ENCODE assay signal across 11 cellular contexts in genomic region chr5:111993242-111993641, GRCh38.
"Had no signal": no experiment of that assay in that cellular context is flagged by ENCODE, and none has a peak within 500 bp of the region (broad histone marks: within the 10 kb centered on the region; RNA-seq: fewer than 3 reads in every experiment).

No MANE protein-coding gene starts in this region.

- DNase-seq: activated CD4-positive, CD25-positive, alpha-beta regulatory T cell treated with anti-CD3 and anti-CD28 coated beads, Interleukin-2, amount 50 U/mL, for 72 hours; activated naive CD4-positive, alpha-beta T cell; activated naive CD8-positive, alpha-beta T cell treated with anti-CD3 and anti-CD28 coated beads, Interleukin-2, amount 10 ng/mL, durations not matched to agents 7 days and 5 days; activated T-cell treated with anti-CD3 and anti-CD28 coated beads for 4 hours; effector memory CD4-positive, alpha-beta T cell; foreskin melanocyte; kidney glomerular epithelial cell; mesendoderm; natural killer cell; stimulated activated CD4-positive, alpha-beta T cell treated with anti-CD3 and anti-CD28 coated beads, Interleukin-2, amount 100 ng/mL, for 48 hours had no signal

- ATAC-seq: natural killer cell; stimulated activated memory B cell treated with anti-CD40 and anti-IgM and Interleukin-4, amounts not matched to agents 10 μg/mL and 1 μg/mL and 100 μg/mL, for 72 hours had no signal
